ENCODE assay signal across 22 cellular contexts in genomic region chr1:163197022-163197421, GRCh38.
"Had no signal": no experiment of that assay in that cellular context is flagged by ENCODE, and none has a peak within 500 bp of the region (broad histone marks: within the 10 kb centered on the region; RNA-seq: fewer than 3 reads in every experiment).

No MANE protein-coding gene starts in this region.

- H3K4me3 ChIP-seq: neural progenitor cell, ovary, SK-N-MC, thyroid gland, uterus had no signal

- H3K36me3 Mint-ChIP-seq: activated naive CD4-positive, alpha-beta T cell treated with anti-CD3 and anti-CD28 coated beads, Interleukin-2, amount 50 U/mL, for 72 hours; neural progenitor cell had no signal

- H3K27me3 Mint-ChIP-seq: dendritic cell treated with granulocyte-macrophage colony-stimulating factor and Interleukin-4, amounts not matched to agents 40 ng/mL and 50 ng/mL, for 4 days had no signal

- H3K9me3 ChIP-seq: ovary, thyroid gland, uterus had no signal

- H3K27ac ChIP-seq: brain microvascular endothelial cell, epithelial cell of prostate, neural progenitor cell, ovary, SK-N-MC, thyroid gland, uterus had no signal

- H3K4me1 Mint-ChIP-seq: activated B cell treated with CpG ODN at 0.5 μM for 24 hours had no signal

- H3K36me3 ChIP-seq: brain microvascular endothelial cell, neural progenitor cell, ovary, thyroid gland, uterus had no signal

- H3K4me1 ChIP-seq: uterus had no signal

- ATAC-seq: activated CD8-positive, alpha-beta T cell treated with anti-CD3 and anti-CD28 coated beads, Interleukin-2, amount 10 ng/mL, durations not matched to agents 7 days and 5 days; activated naive CD4-positive, alpha-beta T cell treated with anti-CD3 and anti-CD28 coated beads, Interleukin-2, amount 50 U/mL, for 72 hours had no signal

- H3K27me3 ChIP-seq: brain microvascular endothelial cell, neural progenitor cell, ovary, thyroid gland, uterus had no signal

- DNase-seq: activated B cell treated with CpG ODN at 0.5 μM for 24 hours; activated CD4-positive, alpha-beta T cell treated with anti-CD3 and anti-CD28 coated beads for 48 hours; activated CD8-positive, alpha-beta memory T cell treated with anti-CD3 and anti-CD28 coated beads, Interleukin-2, amount 50 U/mL, for 4 hours; activated CD8-positive, alpha-beta T cell treated with anti-CD3 and anti-CD28 coated beads, Interleukin-2, amount 10 ng/mL, durations not matched to agents 7 days and 5 days; activated effector memory CD4-positive, alpha-beta T cell treated with anti-CD3 and anti-CD28 coated beads, Interleukin-2, amount 50 U/mL, for 16 hours; activated T-cell treated with anti-CD3 and anti-CD28 coated beads, Interleukin-2, amount 50 U/mL, for 48 hours; amygdala; brain microvascular endothelial cell; cerebellar nuclear complex; effector memory CD4-positive, alpha-beta T cell; foreskin melanocyte; midbrain; ovary; stimulated activated CD4-positive, alpha-beta T cell treated with anti-CD3 and anti-CD28 coated beads, Interleukin-1b, Interleukin-23, amount 100 ng/mL, for 48 hours; T-helper 1 cell; thyroid gland; uterus had no signal

- H3K4me2 ChIP-seq: neural progenitor cell had no signal

- H2AFZ ChIP-seq: neural progenitor cell had no signal

- H3K27ac Mint-ChIP-seq: activated B cell treated with CpG ODN at 0.5 μM for 24 hours; activated CD8-positive, alpha-beta T cell treated with anti-CD3 and anti-CD28 coated beads, Interleukin-2, amount 10 ng/mL, durations not matched to agents 7 days and 5 days; activated naive CD4-positive, alpha-beta T cell treated with anti-CD3 and anti-CD28 coated beads, Interleukin-2, amount 50 U/mL, for 72 hours; dendritic cell treated with granulocyte-macrophage colony-stimulating factor and Interleukin-4, amounts not matched to agents 40 ng/mL and 50 ng/mL, for 4 days; neural progenitor cell had no signal

- H3K9me3 Mint-ChIP-seq: activated B cell treated with CpG ODN at 0.5 μM for 24 hours; activated naive CD4-positive, alpha-beta T cell treated with anti-CD3 and anti-CD28 coated beads, Interleukin-2, amount 50 U/mL, for 72 hours; dendritic cell treated with granulocyte-macrophage colony-stimulating factor and Interleukin-4, amounts not matched to agents 40 ng/mL and 50 ng/mL, for 4 days; neural progenitor cell had no signal

- H3K9ac ChIP-seq: neural progenitor cell had no signal

- H3K4me3 Mint-ChIP-seq: activated B cell treated with CpG ODN at 0.5 μM for 24 hours; activated CD8-positive, alpha-beta T cell treated with anti-CD3 and anti-CD28 coated beads, Interleukin-2, amount 10 ng/mL, durations not matched to agents 7 days and 5 days; dendritic cell treated with granulocyte-macrophage colony-stimulating factor and Interleukin-4, amounts not matched to agents 40 ng/mL and 50 ng/mL, for 4 days; neural progenitor cell had no signal
